In the genomic region with DNA sequence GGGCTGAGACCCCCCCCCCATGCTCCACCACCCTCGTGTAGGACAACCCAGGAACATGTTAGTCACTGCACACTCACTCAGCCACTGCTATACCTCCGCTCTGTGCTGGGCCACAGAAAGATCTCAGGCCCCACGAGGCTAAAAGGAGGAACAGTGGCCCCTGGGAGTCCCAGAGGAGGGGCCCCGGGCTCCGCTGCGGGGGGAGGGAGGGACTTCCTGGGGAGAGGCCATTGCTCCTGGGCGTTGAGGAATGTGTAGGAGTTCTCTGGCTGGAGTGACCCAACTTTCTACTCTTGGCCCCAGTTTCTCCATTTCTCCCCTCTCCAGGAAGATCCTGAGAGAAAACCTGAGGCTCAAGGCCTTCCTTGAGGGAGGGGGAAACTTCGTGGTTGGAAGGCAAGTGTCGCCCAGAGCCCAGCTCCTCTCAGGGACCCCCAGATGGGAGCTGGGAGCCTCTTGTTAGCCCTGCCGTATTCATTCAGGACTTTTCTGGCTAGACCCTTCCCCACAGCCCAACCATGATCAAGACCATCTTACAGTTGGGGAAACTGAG, we compare ENCODE assay signal across 19 cellular contexts. TPM values are rescaled to one million over a fixed set of nuclear protein-coding genes. Genes with fewer than 3 reads are reported as not detected.
DNase-seq lines count a peak whose midpoint lies in the region; ATAC-seq, FAIRE-seq and TF ChIP-seq lines count a peak whose summit lies in the region.
"Had no signal": no experiment of that assay in that cellular context is flagged by ENCODE, and none has a peak within 500 bp of the region (broad histone marks: within the 10 kb centered on the region; RNA-seq: fewer than 3 reads in every experiment).

No MANE protein-coding gene starts in this region.

- no peak for FAIRE-seq in H54 (lab: Jason Lieb, UNC)

- CTCF ChIA-PET in OCI-LY7 (lab: Charles Lee; ENCODE audit: unreplicated experiment): no interaction called here

- intact Hi-C loops in OCI-LY7 (cut with micrococcal nuclease; ENCODE audit: unreplicated experiment): loop anchor here (1.0 kb wide), 3 partner anchors 95 to 221 kb away; a partner anchor contains a TSS

- no peaks in the 10 kb centered on the region for H3K79me2 ChIP-seq in DND-41 (ENCODE audit: insufficient read depth, low read length)
- no peaks in the 10 kb centered on the region for H3K79me2 ChIP-seq in OCI-LY7 (ENCODE audit: insufficient read depth, low read depth, low read length)

- no peak overlapping the region for H3K9ac ChIP-seq in DND-41 (ENCODE audit: low read depth, low read length)

- peak overlapping the region; percentile 46 for H3K4me2 ChIP-seq in DND-41 (ENCODE audit: insufficient read depth, low read length)
- peak overlapping the region; percentile 19; the same call in 1 of the 2 replicates for H3K4me2 ChIP-seq in OCI-LY7 (ENCODE audit: low read length)

- H2AFZ ChIP-seq in DND-41 (ENCODE audit: low read depth, low read length): peak overlapping the region; percentile 38
- H2AFZ ChIP-seq in OCI-LY7 (ENCODE audit: low read length): no peak overlapping the region

- H3K27ac ChIP-seq in DND-41 (ENCODE audit: low read length): peak overlapping the region; percentile 26; the same call in 1 of the 2 replicates
- no peak overlapping the region for H3K27ac ChIP-seq in OCI-LY7 (ENCODE audit: low read depth, low read length, poor library complexity, severe bottlenecking)
- H3K27ac ChIP-seq: RWPE1, skin epidermis, tibial artery had no signal

- H3K4me3 ChIP-seq in DND-41 (ENCODE audit: low read depth in 1 of 2, low read length in 2 of 2) (peak overlapping the region in 1 of 2 experiments; percentile 8; a peak in 1 of 4 replicates), OCI-LY7 (ENCODE audit: low read depth, low read length, poor library complexity, severe bottlenecking) (no peak overlapping the region)
- H3K4me3 ChIP-seq: skin epidermis, tibial artery had no signal

- TF ChIP-seq CTCF in DND-41 (IDR thresholded peaks at IDR 0.05; ENCODE audit: borderline replicate concordance, extremely low read depth, low read length, poor library complexity, severe bottlenecking) (no peak), OCI-LY7 (conservative IDR thresholded peaks at IDR 0.05; ENCODE audit: low read length) (no peak)

- no peaks in the 10 kb centered on the region for H3K36me3 ChIP-seq in DND-41 (ENCODE audit: insufficient read depth, low read length)
- no peaks in the 10 kb centered on the region for H3K36me3 ChIP-seq in OCI-LY7 (ENCODE audit: insufficient read depth, low read length)
- H3K36me3 ChIP-seq: tibial artery had no signal

- H3K9me3 ChIP-seq in DND-41 (ENCODE audit: insufficient read depth, low read length, severe bottlenecking) (peaks cover 11% of the 10 kb centered on the region), OCI-LY7 (ENCODE audit: low read length) (peaks cover 12% of the 10 kb centered on the region)

- H3K27me3 ChIP-seq in DND-41 (ENCODE audit: insufficient read depth, low read length, poor library complexity): no peaks in the 10 kb centered on the region

- no peak for TF ChIP-seq POLR2A in H54 (IDR thresholded peaks at IDR 0.05; ENCODE audit: low read depth, low read length)

- peaks cover 16% of the 10 kb centered on the region for H3K4me1 ChIP-seq in DND-41 (ENCODE audit: insufficient read depth, low read length)
- H3K4me1 ChIP-seq in OCI-LY7 (ENCODE audit: insufficient read depth, low read length, poor library complexity, severe bottlenecking): peaks cover 10% of the 10 kb centered on the region
- H3K4me1 ChIP-seq: tibial artery had no signal

- no TSS peak for BruUV-seq in OCI-LY7 (replicated peaks; lab: Mats Ljungman, UMichigan)

- ATAC-seq in DND-41 (ENCODE audit: insufficient read depth, low read depth): peak; percentile 11; the same call in 1 of the 3 replicates
- ATAC-seq in left lobe of liver: peak; percentile 8
- no peak for ATAC-seq in GM18907 (IDR thresholded peaks at IDR 0.05; ENCODE audit: unreplicated experiment)
- no peak for ATAC-seq in HG02588 (IDR thresholded peaks at IDR 0.05; ENCODE audit: unreplicated experiment)

- DNase-seq in DND-41 (peak; percentile 15), H54 (ENCODE audit: insufficient read length, low spot score) (peak; percentile 86), OCI-LY7 (ENCODE audit: low spot score) (no peak), left lobe of liver (ENCODE audit: low spot score) (no peak), HT-29 (ENCODE audit: low spot score) (no peak)
- DNase-seq: H9, NCI-H1417 treated with DMSO at 0.1 percent for 48 hours, NCI-H2107, occipital lobe, tibial artery had no signal

- H3K9me2 ChIP-seq in OCI-LY7 (ENCODE audit: insufficient read depth, low read length): no peaks in the 10 kb centered on the region

- POLR2A ChIA-PET in OCI-LY7 (lab: Charles Lee): no interaction called here

- H4K20me1 ChIP-seq in DND-41 (ENCODE audit: insufficient read depth, low read length): no peaks in the 10 kb centered on the region
- no peaks in the 10 kb centered on the region for H4K20me1 ChIP-seq in OCI-LY7 (ENCODE audit: insufficient read depth, low read length)

RNA-seq across cellular contexts. Expression of a gene that starts 13.6 kb away (rescaled TPM):
- total RNA-seq in OCI-LY7 (2014; rRNA removed; shearing (Covaris generic)): not detected in 2 replicates
- total RNA-seq in OCI-LY7 (2022) (not detected in 2 replicates), left lobe of liver (0.03 TPM)
- not detected in 2 replicates for total RNA-seq in HT-29 (2014; rRNA removed; shearing (Covaris generic))
- total RNA-seq: activated CD8-positive, alpha-beta memory T cell treated with anti-CD3 and anti-CD28 coated beads for 36 hours; activated T-cell treated with anti-CD3 and anti-CD28 coated beads, Interleukin-2, amount 50 U/mL, for 4 hours; cardiac septum; dermis blood vessel endothelial cell; NCI-H460; occipital lobe had no signal

RNA-seq across cellular contexts. Expression of a gene that starts 45.2 kb away (rescaled TPM):
- 5.9 and 7.4 TPM in 2 replicates for total RNA-seq in OCI-LY7 (2014; rRNA removed; shearing (Covaris generic))
- total RNA-seq in OCI-LY7 (2022) (19.3 and 21.2 TPM in 2 replicates), left lobe of liver (1.4 TPM)
- total RNA-seq in HT-29 (2014; rRNA removed; shearing (Covaris generic)): 0.65 and 2.0 TPM in 2 replicates

Comparison
In these comparisons a context has a peak if more than half of its experiments do, and no peak if none do; other contexts are left out.
1. ATAC-seq: peak in DND-41 (single experiment) and left lobe of liver (single experiment); none in GM18907 (single experiment) and HG02588 (single experiment).
2. DNase-seq: peak in DND-41 (single experiment) and H54 (single experiment); none in OCI-LY7 (single experiment), left lobe of liver (single experiment) and HT-29 (single experiment).